18 cellular contexts compared by ENCODE assay signal in genomic region chr2:74891136-74891764, GRCh38.
"Had no signal": no experiment of that assay in that cellular context is flagged by ENCODE, and none has a peak within 500 bp of the region (broad histone marks: within the 10 kb centered on the region; RNA-seq: fewer than 3 reads in every experiment).

No MANE protein-coding gene starts in this region.

- H3K9me3 Mint-ChIP-seq: effector memory CD8-positive, alpha-beta T cell; nephron had no signal

- H3K4me1 Mint-ChIP-seq: memory B cell, mesothelial cell of epicardium, nephron had no signal

- H2AFZ ChIP-seq: hepatocyte had no signal

- H3K27me3 ChIP-seq: esophagus squamous epithelium, hepatocyte, sigmoid colon had no signal

- H3K9me3 ChIP-seq: esophagus squamous epithelium, left ventricle myocardium inferior, lower lobe of right lung, sigmoid colon had no signal

- H3K4me3 ChIP-seq: esophagus squamous epithelium, hepatocyte, left ventricle myocardium inferior, lower lobe of right lung, sigmoid colon had no signal

- ATAC-seq: effector memory CD8-positive, alpha-beta T cell; left cardiac atrium; lower lobe of right lung had no signal

- H3K27me3 Mint-ChIP-seq: dendritic cell treated with granulocyte-macrophage colony-stimulating factor and Interleukin-4, amounts not matched to agents 40 ng/mL and 50 ng/mL, for 4 days; memory B cell; naive B cell had no signal

- H3K4me1 ChIP-seq: left ventricle myocardium inferior, lower lobe of right lung, sigmoid colon had no signal

- H3K27ac ChIP-seq: esophagus squamous epithelium, hepatocyte, left ventricle myocardium inferior, lower lobe of right lung, sigmoid colon had no signal

- DNase-seq: effector memory CD8-positive, alpha-beta T cell; esophagus squamous epithelium; head of caudate nucleus; kidney; left cardiac atrium; left ventricle myocardium inferior; lower lobe of right lung; naive B cell; sigmoid colon; small intestine; stimulated activated CD4-positive, alpha-beta T cell treated with anti-CD3 and anti-CD28 coated beads, Interleukin-2, amount 100 ng/mL, for 48 hours; stimulated activated naive CD4-positive, alpha-beta T cell treated with Interleukin-2 at 50 U/mL for 16 hours; trophoblast cell had no signal

- H3K27ac Mint-ChIP-seq: dendritic cell treated with granulocyte-macrophage colony-stimulating factor and Interleukin-4, amounts not matched to agents 40 ng/mL and 50 ng/mL, for 4 days; effector memory CD8-positive, alpha-beta T cell; memory B cell; mesothelial cell of epicardium; naive B cell; nephron had no signal

- H3K4me3 Mint-ChIP-seq: dendritic cell treated with granulocyte-macrophage colony-stimulating factor and Interleukin-4, amounts not matched to agents 40 ng/mL and 50 ng/mL, for 4 days; effector memory CD8-positive, alpha-beta T cell; memory B cell; mesothelial cell of epicardium; naive B cell; nephron had no signal

- H3K4me2 ChIP-seq: hepatocyte had no signal

- H3K36me3 ChIP-seq: sigmoid colon had no signal

- H3K79me2 ChIP-seq: hepatocyte had no signal
